In genomic region chr16:84044108-84044488, GRCh38 we compare ENCODE assay signal across 9 cellular contexts. TPM values are rescaled to one million over a fixed set of nuclear protein-coding genes. Genes with fewer than 3 reads are reported as not detected.
DNase-seq lines count a peak whose midpoint lies in the region; ATAC-seq and TF ChIP-seq lines count a peak whose summit lies in the region.
"Had no signal": no experiment of that assay in that cellular context is flagged by ENCODE, and none has a peak within 500 bp of the region (broad histone marks: within the 10 kb centered on the region; RNA-seq: fewer than 3 reads in every experiment).

No MANE protein-coding gene starts in this region.

- no peaks in the 10 kb centered on the region for H3K4me1 ChIP-seq in foreskin keratinocyte

- DNase-seq in A172 (ENCODE audit: low spot score), result peak; percentile 59
- DNase-seq in GM12865 (ENCODE audit: low read depth), result peak; percentile 24
- DNase-seq in RPMI7951 (ENCODE audit: low read depth), result peak; percentile 32
- no peak for DNase-seq in foreskin keratinocyte
- no peak for DNase-seq in NCI-H1930 (lab: John Stamatoyannopoulos, UW)
- DNase-seq in stimulated activated CD4-positive, alpha-beta T cell treated with anti-CD3 and anti-CD28 coated beads, Interleukin-1b, Interleukin-23, amount 100 ng/mL, for 48 hours, result no peak

- H3K27ac ChIP-seq in foreskin keratinocyte, result no peak overlapping the region

- no peak for TF ChIP-seq CTCF in GM12865 (IDR thresholded peaks at IDR 0.05; ENCODE audit: insufficient read depth, low read depth, low read length, missing control alignments)
- peak; percentile 43 for TF ChIP-seq CTCF in foreskin keratinocyte (conservative IDR thresholded peaks at IDR 0.05)

- no peak overlapping the region for H3K4me3 ChIP-seq in GM12865 (ENCODE audit: low read depth, low read length)

- ATAC-seq in foreskin keratinocyte (no peak), HG02884 (IDR thresholded peaks at IDR 0.05; ENCODE audit: unreplicated experiment) (no peak), HG03439 (IDR thresholded peaks at IDR 0.05; ENCODE audit: unreplicated experiment) (no peak)

- H3K27me3 ChIP-seq in foreskin keratinocyte, result peaks cover 52% of the 10 kb centered on the region

RNA-seq across cellular contexts. Expression of gene SLC38A8, which starts 1.5 kb away (rescaled TPM):
- total RNA-seq in A172 (2014; rRNA removed; shearing (Covaris generic)), result not detected in 2 replicates
- total RNA-seq in RPMI7951 (2014; rRNA removed; shearing (Covaris generic)), result not detected in 2 replicates
- total RNA-seq in foreskin keratinocyte, result not detected in 2 replicates
- polyA plus RNA-seq in foreskin keratinocyte, result not detected in 2 replicates
- total RNA-seq: mononuclear cell had no signal

Comparison
In these comparisons a context has a peak if more than half of its experiments do, and no peak if none do; other contexts are left out.
1. DNase-seq: peak in A172 (single experiment), GM12865 (single experiment) and RPMI7951 (single experiment); none in foreskin keratinocyte (0 of 2), NCI-H1930 (0 of 2) and stimulated activated CD4-positive, alpha-beta T cell treated with anti-CD3 and anti-CD28 coated beads, Interleukin-1b, Interleukin-23, amount 100 ng/mL, for 48 hours (single experiment).